In the genomic region with DNA sequence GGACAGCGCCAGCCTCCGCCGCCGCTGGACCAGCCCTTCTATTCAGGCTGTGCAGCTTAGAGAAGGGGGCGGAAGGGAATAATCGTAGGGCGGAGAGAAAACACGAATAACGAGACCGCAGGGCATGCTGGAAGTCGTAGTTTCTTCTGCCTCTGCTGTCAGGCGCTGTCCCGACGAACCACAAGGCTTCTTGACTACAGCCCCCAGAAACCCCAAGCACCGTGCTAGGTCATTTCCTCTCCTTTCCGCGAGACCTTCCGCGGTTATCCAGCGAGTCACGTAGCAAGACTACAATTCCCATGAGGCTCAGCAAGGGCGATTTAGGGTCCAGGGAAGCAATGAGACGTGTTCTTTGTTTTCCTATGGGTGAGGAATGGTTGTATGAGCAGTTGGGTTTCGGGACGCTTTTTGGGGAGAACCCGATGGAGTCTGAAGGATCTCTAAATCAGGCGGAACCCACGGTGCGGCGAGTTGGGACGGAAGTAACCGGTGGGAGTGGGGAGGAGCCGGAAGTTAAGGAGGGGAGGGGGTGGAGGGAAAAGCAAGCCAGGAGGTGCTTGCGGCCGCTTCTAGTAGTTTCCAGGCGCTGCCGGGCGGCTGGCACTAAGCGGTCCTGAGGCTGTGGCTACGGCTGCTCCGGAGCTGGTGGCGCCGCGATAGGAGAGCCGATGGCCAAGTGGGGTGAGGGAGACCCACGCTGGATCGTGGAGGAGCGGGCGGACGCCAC, we compare ENCODE assay signal across 8 cellular contexts. TPM values are rescaled to one million over a fixed set of nuclear protein-coding genes. Genes with fewer than 3 reads are reported as not detected.
DNase-seq lines count a peak whose midpoint lies in the region; ATAC-seq, FAIRE-seq and TF ChIP-seq lines count a peak whose summit lies in the region.

AHSA1 (plus strand) TSS at position 572 of the 727 bp plus-strand sequence; CDS start at position 669, 97 bp downstream.
VIPAS39 (minus strand) TSS at position 80 of the 727 bp plus-strand sequence. CDS start 3,499 bp downstream, outside the sequence.

- peak within 1 kb of the TSS; percentile 95 for H3K4me3 ChIP-seq in OCI-LY7 (ENCODE audit: low read depth, low read length, poor library complexity, severe bottlenecking)

- intact Hi-C loops in OCI-LY7 (cut with micrococcal nuclease; ENCODE audit: unreplicated experiment), result loop anchor here (1.0 to 5.0 kb wide), 6 partner anchors 80 to 345 kb away; partner anchors contain the start of genes ADCK1, ALKBH1, GSTZ1 and SAMD15

- peak within 1 kb of the TSS; percentile 87 for H2AFZ ChIP-seq in OCI-LY7 (ENCODE audit: low read length)

- H3K4me1 ChIP-seq in OCI-LY7 (ENCODE audit: insufficient read depth, low read length, poor library complexity, severe bottlenecking), result peaks cover 27% of the 10 kb centered on the region

- H3K4me2 ChIP-seq in OCI-LY7 (ENCODE audit: low read length), result peak within 1 kb of the TSS; percentile 85

- H3K27ac ChIP-seq in OCI-LY7 (ENCODE audit: low read depth, low read length, poor library complexity, severe bottlenecking), result peak within 1 kb of the TSS; percentile 66

- BruUV-seq in OCI-LY7 (replicated peaks; lab: Mats Ljungman, UMichigan), result no TSS peak

- peaks cover 47% of the 10 kb centered on the region for H3K36me3 ChIP-seq in OCI-LY7 (ENCODE audit: insufficient read depth, low read length)

- POLR2A ChIA-PET in OCI-LY7 (lab: Charles Lee), result interaction anchor here (0.5 to 2.0 kb wide), 4 partner anchors 11 to 86 kb away, joined by 3 to 6 read pairs (median 3); no protein-coding TSS in a partner anchor

- no peak for TF ChIP-seq CTCF in D721Med (IDR thresholded peaks at IDR 0.05; ENCODE audit: insufficient read depth, missing control alignments)
- TF ChIP-seq CTCF in OCI-LY7 (conservative IDR thresholded peaks at IDR 0.05; ENCODE audit: low read length), result no peak

- CTCF ChIA-PET in OCI-LY7 (lab: Charles Lee; ENCODE audit: unreplicated experiment), result no interaction called here

- no peaks in the 10 kb centered on the region for H3K9me2 ChIP-seq in OCI-LY7 (ENCODE audit: insufficient read depth, low read length)

- ATAC-seq in GM21526 (IDR thresholded peaks at IDR 0.05; ENCODE audit: low FRiP score, unreplicated experiment), result peak; percentile 89

- H4K20me1 ChIP-seq in OCI-LY7 (ENCODE audit: insufficient read depth, low read length), result peaks cover 16% of the 10 kb centered on the region; the same call in 1 of the 2 replicates

- FAIRE-seq in D721Med (lab: Jason Lieb, UNC), result peak; percentile 70

- H3K79me2 ChIP-seq in OCI-LY7 (ENCODE audit: insufficient read depth, low read depth, low read length), result peaks cover 45% of the 10 kb centered on the region

- H3K9me3 ChIP-seq in OCI-LY7 (ENCODE audit: low read length), result no peaks in the 10 kb centered on the region

- DNase-seq in D721Med (ENCODE audit: insufficient read length, low spot score) (peak; percentile 72), HuH-7.5 (ENCODE audit: low spot score) (peak; percentile 76), OCI-LY7 (ENCODE audit: low spot score) (peak; percentile 99), activated T-cell treated with anti-CD3 and anti-CD28 coated beads for 1 hour (ENCODE audit: low read depth) (peak; percentile 84), epidermal melanocyte (ENCODE audit: insufficient read length, low spot score) (peak; percentile 84), middle frontal gyrus (ENCODE audit: extremely low spot score, low spot score) (peak; percentile 94)
- DNase-seq in stimulated activated CD8-positive, alpha-beta memory T cell treated with anti-CD3 and anti-CD28 coated beads, Interleukin-2, amount 100 ng/mL, for 48 hours (ENCODE audit: low read depth in 2 of 2), result peak; percentile 79 to 87

RNA-seq across cellular contexts. Expression of gene AHSA1, which starts in this region (rescaled TPM):
- total RNA-seq in OCI-LY7 (2014; rRNA removed; shearing (Covaris generic)), result 182 and 230 TPM in 2 replicates
- 238 and 269 TPM in 2 replicates for total RNA-seq in OCI-LY7 (2022)

RNA-seq across cellular contexts. Expression of gene VIPAS39, which starts in this region (rescaled TPM):
- 11.4 and 13.3 TPM in 2 replicates for total RNA-seq in OCI-LY7 (2014; rRNA removed; shearing (Covaris generic))
- 20.4 and 21.1 TPM in 2 replicates for total RNA-seq in OCI-LY7 (2022)

Comparison
In these comparisons a context has a peak if more than half of its experiments do, and no peak if none do; other contexts are left out.
1. Peak in every context shown above with its lines: DNase-seq, ATAC-seq, H3K4me3 ChIP-seq and H3K27ac ChIP-seq.